In the genomic region with DNA sequence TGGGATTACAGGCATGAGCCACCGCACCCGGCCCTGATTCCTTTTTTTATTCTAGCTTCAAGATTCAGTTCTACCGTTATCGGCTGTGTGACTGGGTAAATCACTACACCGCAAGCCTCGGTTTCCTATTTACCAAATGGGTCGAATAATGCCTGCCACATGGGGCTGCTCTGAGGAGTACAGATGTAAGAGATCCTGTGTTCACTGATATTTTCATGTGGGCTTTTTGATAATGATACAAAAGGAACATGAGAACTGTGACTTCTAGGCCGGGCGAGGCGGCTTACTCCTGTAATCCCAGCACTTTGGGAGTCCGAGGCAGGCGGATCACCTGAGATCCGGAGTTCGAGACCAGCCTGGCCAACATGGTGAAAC, we compare ENCODE assay signal across 1 cellular context.
TF ChIP-seq lines count a peak whose summit lies in the region.

No MANE protein-coding gene starts in this region.

TF ChIP-seq in GM23338, 12 proteins besides CTCF, POLR2A, EP300 and RAD21 (continued from another document):
- TF ChIP-seq, protein P1, sequence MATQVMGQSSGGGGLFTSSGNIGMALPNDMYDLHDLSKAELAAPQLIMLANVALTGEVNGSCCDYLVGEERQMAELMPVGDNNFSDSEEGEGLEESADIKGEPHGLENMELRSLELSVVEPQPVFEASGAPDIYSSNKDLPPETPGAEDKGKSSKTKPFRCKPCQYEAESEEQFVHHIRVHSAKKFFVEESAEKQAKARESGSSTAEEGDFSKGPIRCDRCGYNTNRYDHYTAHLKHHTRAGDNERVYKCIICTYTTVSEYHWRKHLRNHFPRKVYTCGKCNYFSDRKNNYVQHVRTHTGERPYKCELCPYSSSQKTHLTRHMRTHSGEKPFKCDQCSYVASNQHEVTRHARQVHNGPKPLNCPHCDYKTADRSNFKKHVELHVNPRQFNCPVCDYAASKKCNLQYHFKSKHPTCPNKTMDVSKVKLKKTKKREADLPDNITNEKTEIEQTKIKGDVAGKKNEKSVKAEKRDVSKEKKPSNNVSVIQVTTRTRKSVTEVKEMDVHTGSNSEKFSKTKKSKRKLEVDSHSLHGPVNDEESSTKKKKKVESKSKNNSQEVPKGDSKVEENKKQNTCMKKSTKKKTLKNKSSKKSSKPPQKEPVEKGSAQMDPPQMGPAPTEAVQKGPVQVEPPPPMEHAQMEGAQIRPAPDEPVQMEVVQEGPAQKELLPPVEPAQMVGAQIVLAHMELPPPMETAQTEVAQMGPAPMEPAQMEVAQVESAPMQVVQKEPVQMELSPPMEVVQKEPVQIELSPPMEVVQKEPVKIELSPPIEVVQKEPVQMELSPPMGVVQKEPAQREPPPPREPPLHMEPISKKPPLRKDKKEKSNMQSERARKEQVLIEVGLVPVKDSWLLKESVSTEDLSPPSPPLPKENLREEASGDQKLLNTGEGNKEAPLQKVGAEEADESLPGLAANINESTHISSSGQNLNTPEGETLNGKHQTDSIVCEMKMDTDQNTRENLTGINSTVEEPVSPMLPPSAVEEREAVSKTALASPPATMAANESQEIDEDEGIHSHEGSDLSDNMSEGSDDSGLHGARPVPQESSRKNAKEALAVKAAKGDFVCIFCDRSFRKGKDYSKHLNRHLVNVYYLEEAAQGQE (IDR thresholded peaks at IDR 0.05; ENCODE audit: unreplicated experiment): no peak
- TF ChIP-seq, protein P2, sequence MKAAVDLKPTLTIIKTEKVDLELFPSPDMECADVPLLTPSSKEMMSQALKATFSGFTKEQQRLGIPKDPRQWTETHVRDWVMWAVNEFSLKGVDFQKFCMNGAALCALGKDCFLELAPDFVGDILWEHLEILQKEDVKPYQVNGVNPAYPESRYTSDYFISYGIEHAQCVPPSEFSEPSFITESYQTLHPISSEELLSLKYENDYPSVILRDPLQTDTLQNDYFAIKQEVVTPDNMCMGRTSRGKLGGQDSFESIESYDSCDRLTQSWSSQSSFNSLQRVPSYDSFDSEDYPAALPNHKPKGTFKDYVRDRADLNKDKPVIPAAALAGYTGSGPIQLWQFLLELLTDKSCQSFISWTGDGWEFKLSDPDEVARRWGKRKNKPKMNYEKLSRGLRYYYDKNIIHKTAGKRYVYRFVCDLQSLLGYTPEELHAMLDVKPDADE (IDR thresholded peaks at IDR 0.05): no peak
- TF ChIP-seq ZNF331 (CRISPR knock-in tag; IDR thresholded peaks at IDR 0.05; ENCODE audit: low read depth): no peak
- TF ChIP-seq EZH2phosphoT487 (IDR thresholded peaks at IDR 0.05; ENCODE audit: unreplicated experiment): no peak
